ENCODE assay signal across 9 cellular contexts in genomic region chr14:20681348-20682126, GRCh38. TPM values are rescaled to one million over a fixed set of nuclear protein-coding genes. Genes with fewer than 3 reads are reported as not detected.
DNase-seq lines count a peak whose midpoint lies in the region; FAIRE-seq and TF ChIP-seq lines count a peak whose summit lies in the region.
"Had no signal": no experiment of that assay in that cellular context is flagged by ENCODE, and none has a peak within 500 bp of the region (broad histone marks: within the 10 kb centered on the region; RNA-seq: fewer than 3 reads in every experiment).

No MANE protein-coding gene starts in this region.

- peaks cover 8% of the 10 kb centered on the region for H3K27me3 Mint-ChIP-seq in activated naive CD4-positive, alpha-beta T cell treated with anti-CD3 and anti-CD28 coated beads, Interleukin-2, amount 10 ng/mL, durations not matched to agents 7 days and 5 days
- H3K27me3 Mint-ChIP-seq in osteocyte (ENCODE audit: unreplicated experiment): no peaks in the 10 kb centered on the region
- H3K27me3 Mint-ChIP-seq: IgD-negative memory B cell had no signal

- in situ Hi-C loops in KBM-7 (cut with MboI; ENCODE audit: low pct_unique_long_range_greater_than_20kb, low sequenced_read_pairs): no loop called here

- H3K4me3 Mint-ChIP-seq in activated naive CD4-positive, alpha-beta T cell treated with anti-CD3 and anti-CD28 coated beads, Interleukin-2, amount 10 ng/mL, durations not matched to agents 7 days and 5 days: no peak overlapping the region
- H3K4me3 Mint-ChIP-seq in osteocyte (ENCODE audit: unreplicated experiment): no peak overlapping the region
- H3K4me3 Mint-ChIP-seq: IgD-negative memory B cell had no signal

- H3K4me3 ChIP-seq in testis: peak overlapping the region; percentile 86 to 94

- H3K27ac ChIP-seq in testis: peak overlapping the region; percentile 100

- intact Hi-C loops in head of caudate nucleus (cut with DNase I) (loop anchor here (2.0 to 10.0 kb wide), 4 partner anchors 49 to 354 kb away; partner anchors contain the start of genes APEX1 and OSGEP), testis (cut with DNase I; ENCODE audit: low total_unique reads) (loop anchor here (5.0 kb wide), 1 partner anchor 349 kb away; the partner anchor contains the start of gene CCNB1IP1)

- TF ChIP-seq CTCF in osteocyte (IDR thresholded peaks at IDR 0.05): no peak
- no peak for TF ChIP-seq CTCF in testis (IDR thresholded peaks at IDR 0.05)

- DNase-seq in AML-193 (lab: John Stamatoyannopoulos, UW): peak; percentile 54 to 69
- peak; percentile 45 for DNase-seq in GM19239 (ENCODE audit: insufficient read length, low spot score)
- peak; percentile 93 for DNase-seq in KBM-7
- peak; percentile 59 for DNase-seq in SK-N-DZ (ENCODE audit: low spot score)
- peak; percentile 86 for DNase-seq in activated naive CD4-positive, alpha-beta T cell treated with anti-CD3 and anti-CD28 coated beads, Interleukin-2, amount 10 ng/mL, durations not matched to agents 7 days and 5 days
- peak; percentile 59 to 95 (median 83) for DNase-seq in head of caudate nucleus
- DNase-seq in osteocyte (ENCODE audit: extremely low spot score, unreplicated experiment): peak; percentile 92
- peak; percentile 88 for DNase-seq in testis

- no peak overlapping the region for H3K27ac Mint-ChIP-seq in activated naive CD4-positive, alpha-beta T cell treated with anti-CD3 and anti-CD28 coated beads, Interleukin-2, amount 10 ng/mL, durations not matched to agents 7 days and 5 days
- no peak overlapping the region for H3K27ac Mint-ChIP-seq in osteocyte (ENCODE audit: unreplicated experiment)
- H3K27ac Mint-ChIP-seq: IgD-negative memory B cell had no signal

- no peaks in the 10 kb centered on the region for H3K27me3 ChIP-seq in testis

- 0 to 1% methylated on average over 25 of the region's 25 CpGs for WGBS in testis, 2 donors

- H3K4me1 Mint-ChIP-seq in activated naive CD4-positive, alpha-beta T cell treated with anti-CD3 and anti-CD28 coated beads, Interleukin-2, amount 10 ng/mL, durations not matched to agents 7 days and 5 days: peaks cover 31% of the 10 kb centered on the region
- H3K4me1 Mint-ChIP-seq in osteocyte (ENCODE audit: unreplicated experiment): peaks cover 28% of the 10 kb centered on the region

- peak; percentile 93 for FAIRE-seq in GM19239 (lab: Jason Lieb, UNC)

- H3K9me3 Mint-ChIP-seq in activated naive CD4-positive, alpha-beta T cell treated with anti-CD3 and anti-CD28 coated beads, Interleukin-2, amount 10 ng/mL, durations not matched to agents 7 days and 5 days: no peaks in the 10 kb centered on the region
- no peaks in the 10 kb centered on the region for H3K9me3 Mint-ChIP-seq in osteocyte (ENCODE audit: unreplicated experiment)
- H3K9me3 Mint-ChIP-seq: IgD-negative memory B cell had no signal

- H3K36me3 Mint-ChIP-seq in activated naive CD4-positive, alpha-beta T cell treated with anti-CD3 and anti-CD28 coated beads, Interleukin-2, amount 10 ng/mL, durations not matched to agents 7 days and 5 days: no peaks in the 10 kb centered on the region
- no peaks in the 10 kb centered on the region for H3K36me3 Mint-ChIP-seq in osteocyte (ENCODE audit: unreplicated experiment)

- no peaks in the 10 kb centered on the region for H3K36me3 ChIP-seq in testis (ENCODE audit: low read depth, missing control alignments)

- H3K9me3 ChIP-seq in testis: no peaks in the 10 kb centered on the region

- peaks cover 10% of the 10 kb centered on the region for H3K4me1 ChIP-seq in testis

- TF ChIP-seq POLR2A in testis (IDR thresholded peaks at IDR 0.05): no peak

- CTCF ChIA-PET in activated naive CD4-positive, alpha-beta T cell treated with anti-CD3 and anti-CD28 coated beads, Interleukin-2, amount 10 ng/mL, durations not matched to agents 7 days and 5 days (lab: Charles Lee): interaction anchor here (0.9 to 5.2 kb wide), 9 partner anchors 10 to 338 kb away, joined by 3 to 56 read pairs (median 13); partner anchors contain the start of genes PARP2 and PIP4P1

RNA-seq across cellular contexts. Expression of gene RNASE4, which starts 2.8 kb away (rescaled TPM):
- polyA plus RNA-seq in SK-N-DZ (2014; cell fraction: cytosol; rRNA removed): 0.20 and 1.4 TPM in 2 replicates
- polyA plus RNA-seq in SK-N-DZ (2014; cell fraction: nucleus; rRNA removed): not detected in 2 replicates
- total RNA-seq in osteocyte (17.2 and 17.8 TPM in 2 replicates), testis (10 to 100 TPM; 27.6 to 53.4 TPM)
- polyA plus RNA-seq in testis (ENCODE audit: insufficient read depth, low read depth, low replicate concordance): 27.7 TPM

RNA-seq across cellular contexts. Expression of gene ANG, which starts 7.0 kb away (rescaled TPM):
- polyA plus RNA-seq in SK-N-DZ (2014; cell fraction: cytosol; rRNA removed): 0.17 TPM in 1 of 2 replicates, not detected in the other
- 0.19 TPM in 1 of 2 replicates, not detected in the other for polyA plus RNA-seq in SK-N-DZ (2014; cell fraction: nucleus; rRNA removed)
- total RNA-seq in osteocyte: 7.4 and 8.6 TPM in 2 replicates
- total RNA-seq in testis: 10 to 100 TPM; 28.9 to 42.7 TPM
- 27.7 TPM for polyA plus RNA-seq in testis (ENCODE audit: insufficient read depth, low read depth, low replicate concordance)

RNA-seq across cellular contexts. Expression of gene OR6S1, which starts 40.0 kb away (rescaled TPM):
- polyA plus RNA-seq in SK-N-DZ (2014; cell fraction: cytosol; rRNA removed): not detected in 2 replicates
- polyA plus RNA-seq in SK-N-DZ (2014; cell fraction: nucleus; rRNA removed): not detected in 2 replicates
- not detected in 2 replicates for total RNA-seq in osteocyte
- under 1 TPM in 1 of 2 donors, not detected in 1; 0.68 TPM for total RNA-seq in testis
- not detected for polyA plus RNA-seq in testis (ENCODE audit: insufficient read depth, low read depth, low replicate concordance)
- polyA plus RNA-seq: IgD-negative memory B cell had no signal

Comparison
In these comparisons a context has a peak if more than half of its experiments do, and no peak if none do; other contexts are left out.
1. Peak in every context shown above with its lines: DNase-seq, H3K4me3 ChIP-seq and H3K27ac ChIP-seq.